8 cellular contexts compared by ENCODE assay signal in the genomic region with DNA sequence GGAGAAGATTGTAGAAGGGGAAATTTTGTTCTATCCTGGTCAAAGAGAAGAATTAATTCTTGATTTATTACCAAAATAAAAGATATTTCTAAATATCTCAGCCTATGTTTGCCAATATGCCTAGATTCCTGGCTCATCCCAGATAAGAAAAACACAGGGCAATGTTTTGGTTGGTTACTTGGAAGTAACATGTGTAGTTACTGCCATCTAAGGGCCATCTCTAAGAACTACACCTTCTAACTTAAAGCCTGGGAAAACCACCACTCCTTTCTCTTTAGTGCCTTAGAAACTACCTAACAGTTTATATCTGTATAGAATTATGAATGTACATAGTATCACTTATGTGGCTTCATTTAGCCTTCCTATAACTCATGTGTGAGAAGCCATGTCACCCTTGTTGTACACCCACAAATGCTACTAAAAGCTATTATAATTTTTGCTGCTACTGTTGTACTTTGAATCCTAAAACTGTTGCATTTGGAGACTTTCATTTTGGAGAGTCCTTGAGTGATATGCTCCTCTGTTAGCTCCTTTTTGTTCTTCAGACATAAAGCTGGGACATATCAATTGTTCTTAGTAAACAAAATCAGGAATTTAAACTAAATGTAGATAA. TPM values are rescaled to one million over a fixed set of nuclear protein-coding genes. Genes with fewer than 3 reads are reported as not detected.
DNase-seq lines count a peak whose midpoint lies in the region; ATAC-seq and TF ChIP-seq lines count a peak whose summit lies in the region.

No MANE protein-coding gene starts in this region.

- H2AFZ ChIP-seq in KMS-11 (ENCODE audit: low read depth) = no peak overlapping the region

- BruUV-seq in Panc1 (replicated peaks; lab: Mats Ljungman, UMichigan) = no TSS peak

- H3K4me1 ChIP-seq in KMS-11 (ENCODE audit: low read depth, poor library complexity, severe bottlenecking) (peaks cover 41% of the 10 kb centered on the region), Panc1 (ENCODE audit: control insufficient read depth, insufficient read depth, low read length) (no peaks in the 10 kb centered on the region), lung (ENCODE audit: control insufficient read depth in 2 of 2, insufficient read depth in 2 of 2, low read length in 2 of 2) (no peaks in the 10 kb centered on the region)

- ATAC-seq in Panc1 (peak; percentile 78), lung (ENCODE audit: insufficient read depth, low FRiP score) (peak; percentile 63), HG03354 (IDR thresholded peaks at IDR 0.05; ENCODE audit: poor library complexity, severe bottlenecking, unreplicated experiment) (no peak), HG02884 (IDR thresholded peaks at IDR 0.05; ENCODE audit: unreplicated experiment) (no peak)

- H3K4me3 ChIP-seq in KMS-11 (IDR thresholded peaks at IDR 0.05; ENCODE audit: insufficient read depth, low read depth, low read length) = no peak overlapping the region
- H3K4me3 ChIP-seq in Panc1 (ENCODE audit: low read depth in 2 of 2, low read length in 2 of 2) = no peak overlapping the region
- no peak overlapping the region for H3K4me3 ChIP-seq in lung

- H4K20me1 ChIP-seq in KMS-11 (ENCODE audit: insufficient read depth) = no peaks in the 10 kb centered on the region

- TF ChIP-seq CTCF in KMS-11 (conservative IDR thresholded peaks at IDR 0.05; ENCODE audit: low read depth, low read length) (peak; percentile 88), Panc1 (IDR thresholded peaks at IDR 0.05) (peak; percentile 69; the same call in 1 of the 2 replicates), lung (IDR thresholded peaks at IDR 0.05; ENCODE audit: control extremely low read depth, extremely low read depth) (peak; percentile 64)

- no peak overlapping the region for H3K9ac ChIP-seq in KMS-11

- H3K9me3 ChIP-seq in Panc1 (ENCODE audit: control insufficient read depth, insufficient read depth, low read depth, low read length) (no peaks in the 10 kb centered on the region), lung (ENCODE audit: control insufficient read depth in 2 of 2, insufficient read depth in 1 of 2, low read length in 1 of 2) (no peaks in the 10 kb centered on the region)

- intact Hi-C loops in Panc1 (cut with micrococcal nuclease; ENCODE audit: unreplicated experiment) = loop anchor here (5.0 kb wide), 1 partner anchor 865 kb away; no protein-coding TSS in a partner anchor

- POLR2A ChIA-PET in Panc1 (lab: Charles Lee) = no interaction called here

- in situ Hi-C loops in Panc1 (cut with HindIII; ENCODE audit: low pct_unique_long_range_greater_than_20kb, low sequenced_read_pairs) = no loop called here

- no peaks in the 10 kb centered on the region for H3K79me2 ChIP-seq in KMS-11 (ENCODE audit: insufficient read depth, low read depth)

- H3K36me3 ChIP-seq in KMS-11 (ENCODE audit: insufficient read depth) (no peaks in the 10 kb centered on the region), Panc1 (ENCODE audit: control insufficient read depth, insufficient read depth, low read length) (no peaks in the 10 kb centered on the region), lung (ENCODE audit: control insufficient read depth in 2 of 2, insufficient read depth in 2 of 2, low read length in 2 of 2) (no peaks in the 10 kb centered on the region)

- peak; percentile 75 for DNase-seq in DMS153 treated with DMSO at 0.1 percent for 48 hours (lab: John Stamatoyannopoulos, UW; ENCODE audit: unreplicated experiment)
- peak; percentile 30 for DNase-seq in Panc1 (ENCODE audit: low read depth, low spot score)
- peak; percentile 85 for DNase-seq in dermis blood vessel endothelial cell
- DNase-seq in lung (ENCODE audit: low spot score) = no peak
- no peak for DNase-seq in ecto neural progenitor cell (ENCODE audit: low spot score)

- no peak overlapping the region for H3K4me2 ChIP-seq in KMS-11

- CTCF ChIA-PET in Panc1 (lab: Charles Lee) = interaction anchor here (0.5 kb wide), 1 partner anchor 947 kb away, joined by 9 read pairs; no protein-coding TSS in a partner anchor

- no peaks in the 10 kb centered on the region for H3K27me3 ChIP-seq in KMS-11 (ENCODE audit: insufficient read depth, low read depth)
- H3K27me3 ChIP-seq in Panc1 (ENCODE audit: control insufficient read depth, insufficient read depth, low read length) = peaks cover 2% of the 10 kb centered on the region; the same call in 1 of the 2 replicates
- H3K27me3 ChIP-seq in lung (ENCODE audit: control insufficient read depth, insufficient read depth) = no peaks in the 10 kb centered on the region

- no peak overlapping the region for H3K27ac ChIP-seq in KMS-11
- no peak overlapping the region for H3K27ac ChIP-seq in Panc1 (ENCODE audit: low read length)
- H3K27ac ChIP-seq in lung (ENCODE audit: low read depth in 1 of 2, low read length in 1 of 2) = no peak overlapping the region

RNA-seq across cellular contexts. Expression of gene AIM2, which starts 4.5 kb away (rescaled TPM):
- total RNA-seq in Panc1 (2021; ENCODE audit: unreplicated experiment) (not detected), dermis blood vessel endothelial cell (not detected in 2 replicates), lung (1 to 10 TPM in 1 of 2 donors, under 1 TPM in 1; 0.97 to 1.8 TPM)
- not detected for polyA plus RNA-seq in Panc1 (2012; ENCODE audit: insufficient read length)
- polyA plus RNA-seq in lung = 1 to 10 TPM in 1 of 2 donors, under 1 TPM in 1; 0.47 to 2.9 TPM

Comparison
In these comparisons a context has a peak if more than half of its experiments do, and no peak if none do; other contexts are left out.
1. DNase-seq: peak in DMS153 treated with DMSO at 0.1 percent for 48 hours (single experiment), Panc1 (single experiment) and dermis blood vessel endothelial cell (single experiment); none in lung (single experiment) and ecto neural progenitor cell (single experiment).
2. ATAC-seq: peak in Panc1 (single experiment) and lung (single experiment); none in HG03354 (single experiment) and HG02884 (single experiment).
3. Peak in every context shown above with its lines, with median percentiles within 50 percentile points of each other: CTCF ChIP-seq.